ENCODE assay signal across 14 cellular contexts in the genomic region with DNA sequence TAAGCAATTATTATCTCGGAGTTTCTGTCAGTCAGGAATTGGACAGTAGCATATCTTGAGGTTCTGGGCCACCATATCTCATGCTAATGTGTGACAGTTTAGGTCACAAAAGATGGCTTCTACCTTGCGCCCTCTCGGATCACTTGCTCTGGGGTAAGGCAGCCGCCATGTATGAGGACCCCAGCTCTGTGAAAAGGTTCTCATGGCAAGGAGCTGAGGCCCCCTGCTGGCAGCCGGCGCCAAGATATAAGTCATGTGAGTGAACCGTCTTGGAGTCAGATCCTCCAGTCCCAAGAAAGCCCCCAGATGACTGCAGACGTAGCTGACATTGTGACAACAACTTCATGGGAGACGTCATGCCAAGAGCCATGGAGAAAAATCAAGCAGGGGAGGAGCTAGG.
DNase-seq lines count a peak whose midpoint lies in the region; FAIRE-seq and TF ChIP-seq lines count a peak whose summit lies in the region.
"Had no signal": no experiment of that assay in that cellular context is flagged by ENCODE, and none has a peak within 500 bp of the region (broad histone marks: within the 10 kb centered on the region; RNA-seq: fewer than 3 reads in every experiment).

No MANE protein-coding gene starts in this region.

- no peaks in the 10 kb centered on the region for H3K27me3 ChIP-seq in adrenal gland
- H3K27me3 ChIP-seq: body of pancreas, esophagus muscularis mucosa, neutrophil had no signal

- no peaks in the 10 kb centered on the region for H3K9me3 ChIP-seq in adrenal gland (replicated peaks in 1 of 3)
- H3K9me3 ChIP-seq: body of pancreas, esophagus muscularis mucosa, neutrophil had no signal

- no peak for FAIRE-seq in D721Med (lab: Jason Lieb, UNC)

- WGBS in adrenal gland, 4 donors: 76 to 91% (median 87%) methylated on average over 9 of the region's 9 CpGs

- intact Hi-C loops in adrenal gland (cut with DNase I): no loop called here

- TF ChIP-seq POLR2A in adrenal gland (IDR thresholded peaks at IDR 0.05): no peak

- TF ChIP-seq CTCF in D721Med (IDR thresholded peaks at IDR 0.05; ENCODE audit: insufficient read depth, missing control alignments) (peak; percentile 19), adrenal gland (IDR thresholded peaks at IDR 0.05) (no peak)

- H3K27ac ChIP-seq in adrenal gland: no peak overlapping the region
- H3K27ac ChIP-seq: body of pancreas, esophagus muscularis mucosa, neutrophil had no signal

- no peaks in the 10 kb centered on the region for H3K4me1 ChIP-seq in adrenal gland (replicated peaks in 1 of 2)
- H3K4me1 ChIP-seq: body of pancreas had no signal

- no peak overlapping the region for H3K4me3 ChIP-seq in adrenal gland
- H3K4me3 ChIP-seq: body of pancreas, esophagus muscularis mucosa had no signal

- no peak for DNase-seq in D721Med (ENCODE audit: insufficient read length, low spot score)
- peak; percentile 23 for DNase-seq in H4 (ENCODE audit: low spot score)
- peak; percentile 55 for DNase-seq in SK-MEL-5 (ENCODE audit: low read depth, low spot score)
- peak; percentile 33 for DNase-seq in iPS-NIHi11 (ENCODE audit: low spot score)
- no peak for DNase-seq in adrenal gland
- DNase-seq in ACHN: no peak
- no peak for DNase-seq in NCI-H226
- DNase-seq: activated CD8-positive, alpha-beta memory T cell treated with anti-CD3 and anti-CD28 coated beads, Interleukin-2, amount 50 U/mL, for 48 hours; DMS153; kidney glomerular epithelial cell; NCI-H510A treated with DMSO at 0.1 percent for 48 hours had no signal

- in situ Hi-C loops in SK-MEL-5 (cut with HindIII; ENCODE audit: low pct_unique_long_range_greater_than_20kb, low sequenced_read_pairs) (no loop called here), ACHN (cut with HindIII; ENCODE audit: low pct_ligation_motif_present, low pct_unique_long_range_greater_than_20kb, low sequenced_read_pairs) (no loop called here)

- no peaks in the 10 kb centered on the region for H3K36me3 ChIP-seq in adrenal gland (replicated peaks in 1 of 2)
- H3K36me3 ChIP-seq: esophagus muscularis mucosa, neutrophil had no signal

Comparison
In these comparisons a context has a peak if more than half of its experiments do, and no peak if none do; other contexts are left out.
1. DNase-seq: peak in H4 (single experiment), SK-MEL-5 (single experiment) and iPS-NIHi11 (single experiment); none in D721Med (single experiment), adrenal gland (0 of 7), ACHN (single experiment) and NCI-H226 (single experiment).